ENCODE assay signal across 2 cellular contexts in genomic region chr18:30415903-30416302, GRCh38.
TF ChIP-seq lines count a peak whose summit lies in the region.

No MANE protein-coding gene starts in this region.

TF ChIP-seq in GM23338, 12 proteins besides CTCF, POLR2A, EP300 and RAD21:
- TF ChIP-seq EZH2 (IDR thresholded peaks at IDR 0.05; ENCODE audit: low read depth, unreplicated experiment) (no peak), STAT1 (IDR thresholded peaks at IDR 0.05; ENCODE audit: unreplicated experiment) (no peak), ZNF331 (CRISPR knock-in tag; IDR thresholded peaks at IDR 0.05; ENCODE audit: low read depth) (no peak), ZNF462 (CRISPR knock-in tag; IDR thresholded peaks at IDR 0.05) (no peak), ZNF114 (CRISPR knock-in tag; IDR thresholded peaks at IDR 0.05) (no peak)

TF ChIP-seq in H1, 55 proteins besides CTCF, POLR2A, EP300 and RAD21:
- no peak for TF ChIP-seq CHD7 (IDR thresholded peaks at IDR 0.05; ENCODE audit: insufficient replicate concordance, low read length)
- TF ChIP-seq RXRA (IDR thresholded peaks at IDR 0.05; ENCODE audit: insufficient read depth, low read depth, low read length) = no peak
- no peak for TF ChIP-seq HDAC2 (IDR thresholded peaks at IDR 0.05; ENCODE audit: borderline replicate concordance in 1 of 2, low read depth in 2 of 2, low read length in 2 of 2)
- no peak for TF ChIP-seq CTBP2 (IDR thresholded peaks at IDR 0.05; ENCODE audit: borderline replicate concordance, insufficient read depth, insufficient read length, low read length)
- TF ChIP-seq, protein P1, sequence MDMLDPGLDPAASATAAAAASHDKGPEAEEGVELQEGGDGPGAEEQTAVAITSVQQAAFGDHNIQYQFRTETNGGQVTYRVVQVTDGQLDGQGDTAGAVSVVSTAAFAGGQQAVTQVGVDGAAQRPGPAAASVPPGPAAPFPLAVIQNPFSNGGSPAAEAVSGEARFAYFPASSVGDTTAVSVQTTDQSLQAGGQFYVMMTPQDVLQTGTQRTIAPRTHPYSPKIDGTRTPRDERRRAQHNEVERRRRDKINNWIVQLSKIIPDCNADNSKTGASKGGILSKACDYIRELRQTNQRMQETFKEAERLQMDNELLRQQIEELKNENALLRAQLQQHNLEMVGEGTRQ (IDR thresholded peaks at IDR 0.05; ENCODE audit: low read length) = no peak
- TF ChIP-seq JUND (IDR thresholded peaks at IDR 0.05; ENCODE audit: low read length) = no peak
- TF ChIP-seq, protein P2, sequence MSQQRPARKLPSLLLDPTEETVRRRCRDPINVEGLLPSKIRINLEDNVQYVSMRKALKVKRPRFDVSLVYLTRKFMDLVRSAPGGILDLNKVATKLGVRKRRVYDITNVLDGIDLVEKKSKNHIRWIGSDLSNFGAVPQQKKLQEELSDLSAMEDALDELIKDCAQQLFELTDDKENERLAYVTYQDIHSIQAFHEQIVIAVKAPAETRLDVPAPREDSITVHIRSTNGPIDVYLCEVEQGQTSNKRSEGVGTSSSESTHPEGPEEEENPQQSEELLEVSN (IDR thresholded peaks at IDR 0.05) = no peak
- TF ChIP-seq ASH2L (IDR thresholded peaks at IDR 0.05; ENCODE audit: low read length) = no peak
- TF ChIP-seq TAF1 (IDR thresholded peaks at IDR 0.05; ENCODE audit: low read depth, low read length) = no peak
- TF ChIP-seq EGR1 (IDR thresholded peaks at IDR 0.05; ENCODE audit: borderline replicate concordance, low read depth, low read length) = no peak
- no peak for TF ChIP-seq CBX8 (IDR thresholded peaks at IDR 0.05; ENCODE audit: borderline replicate concordance, low read depth, low read length)
- no peak for TF ChIP-seq BCL11A (IDR thresholded peaks at IDR 0.05; ENCODE audit: low read depth in 2 of 2, low read length in 2 of 2)
- no peak for TF ChIP-seq SP1 (IDR thresholded peaks at IDR 0.05; ENCODE audit: low read depth, low read length)
- TF ChIP-seq POLR2AphosphoS5 (IDR thresholded peaks at IDR 0.05; ENCODE audit: low read depth, low read length) = no peak
